Comparison of ENCODE assay signal across 13 cellular contexts in the genomic region with DNA sequence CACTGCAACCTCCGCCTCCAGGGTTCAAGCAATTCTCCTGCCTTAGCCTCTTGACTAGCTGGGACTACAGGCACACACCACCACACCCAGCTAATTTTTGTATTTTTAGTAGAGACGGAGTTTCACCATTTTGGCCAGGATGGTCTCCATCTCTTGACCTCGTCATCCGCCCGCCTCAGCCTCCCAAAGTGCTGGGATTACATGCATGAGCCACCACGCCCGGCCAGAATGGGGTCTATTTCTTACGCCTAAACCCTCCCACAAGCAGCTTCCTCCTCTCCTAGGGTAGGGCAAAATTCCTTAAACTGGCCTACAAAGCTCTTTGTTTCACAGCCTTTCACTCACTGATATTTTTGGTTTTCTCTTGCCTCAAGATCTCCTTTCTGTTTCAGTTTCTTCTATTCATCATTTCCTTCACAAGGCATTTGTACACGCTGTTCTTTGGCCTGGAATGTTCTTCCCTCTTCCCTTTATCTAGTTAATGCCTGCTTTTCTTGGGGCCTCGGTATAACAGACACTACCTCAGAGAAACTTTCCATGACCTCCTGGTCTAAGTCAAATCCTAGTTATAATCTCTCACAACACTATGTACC. TPM values are rescaled to one million over a fixed set of nuclear protein-coding genes. Genes with fewer than 3 reads are reported as not detected.
DNase-seq lines count a peak whose midpoint lies in the region; ATAC-seq, FAIRE-seq and TF ChIP-seq lines count a peak whose summit lies in the region.
"Had no signal": no experiment of that assay in that cellular context is flagged by ENCODE, and none has a peak within 500 bp of the region (broad histone marks: within the 10 kb centered on the region; RNA-seq: fewer than 3 reads in every experiment).

No MANE protein-coding gene starts in this region.

- peak overlapping the region; percentile 54 for H2AFZ ChIP-seq in GM12878 (ENCODE audit: control insufficient read depth, low read depth, low read length)

- H3K4me3 ChIP-seq in GM12878 (peak overlapping the region; percentile 48; the same call in 1 of the 2 replicates), right lobe of liver (no peak overlapping the region), thoracic aorta (peak overlapping the region; percentile 48)
- H3K4me3 ChIP-seq: cardiac muscle cell had no signal

- peak overlapping the region; percentile 22; the same call in 1 of the 2 replicates for H3K9ac ChIP-seq in GM12878 (ENCODE audit: control insufficient read depth, insufficient read depth, low read length)

- no peaks in the 10 kb centered on the region for H3K27me3 Mint-ChIP-seq in activated CD4-positive, alpha-beta T cell treated with anti-CD3 and anti-CD28 coated beads, Interleukin-2, amount 10 ng/mL, durations not matched to agents 24 days and 14 days
- no peaks in the 10 kb centered on the region for H3K27me3 Mint-ChIP-seq in CD4-positive, alpha-beta T cell

- no TSS peak for BruUV-seq in GM12878 (replicated peaks; lab: Mats Ljungman, UMichigan)

- peaks cover 6% of the 10 kb centered on the region; the same call in 1 of the 2 replicates for H3K4me1 ChIP-seq in GM12878 (ENCODE audit: control insufficient read depth, insufficient read depth, low read length)
- no peaks in the 10 kb centered on the region for H3K4me1 ChIP-seq in right lobe of liver
- H3K4me1 ChIP-seq in thoracic aorta (ENCODE audit: control insufficient read depth in 1 of 2, low read depth in 2 of 2), result peaks cover 15 to 26% of the 10 kb centered on the region in 2 donors

- peak overlapping the region; percentile 76 for H3K27ac Mint-ChIP-seq in activated CD4-positive, alpha-beta T cell treated with anti-CD3 and anti-CD28 coated beads, Interleukin-2, amount 10 ng/mL, durations not matched to agents 24 days and 14 days
- no peak overlapping the region for H3K27ac Mint-ChIP-seq in CD4-positive, alpha-beta T cell

- peaks cover 21% of the 10 kb centered on the region for H3K4me1 Mint-ChIP-seq in activated CD4-positive, alpha-beta T cell treated with anti-CD3 and anti-CD28 coated beads, Interleukin-2, amount 10 ng/mL, durations not matched to agents 24 days and 14 days
- no peaks in the 10 kb centered on the region for H3K4me1 Mint-ChIP-seq in CD4-positive, alpha-beta T cell (ENCODE audit: low read depth)

- intact Hi-C loops in activated CD4-positive, alpha-beta T cell treated with anti-CD3 and anti-CD28 coated beads, Interleukin-2, amount 10 ng/mL, durations not matched to agents 24 days and 14 days (cut with micrococcal nuclease), result loop anchor here (2.0 kb wide), 1 partner anchor 17 kb away; no protein-coding TSS in a partner anchor
- intact Hi-C loops in GM12878 (cut with micrococcal nuclease; ENCODE audit: unreplicated experiment) (no loop called here), right lobe of liver (cut with DNase I) (no loop called here)
- intact Hi-C loops in CD4-positive, alpha-beta T cell (cut with DNase I, micrococcal nuclease), result no loop called here

- in situ Hi-C loops in GM12878 (cut with MboI), result no loop called here

- TF ChIP-seq RAD21 in GM12878 (IDR thresholded peaks at IDR 0.05; ENCODE audit: insufficient read depth, low read depth, low read length), result no peak

- peak; percentile 61 for DNase-seq in activated CD4-positive, alpha-beta T cell treated with anti-CD3 and anti-CD28 coated beads, Interleukin-2, amount 10 ng/mL, durations not matched to agents 24 days and 14 days
- DNase-seq in activated CD4-positive, alpha-beta T cell treated with anti-CD3 and anti-CD28 coated beads, Interleukin-2, amount 50 U/mL, for 1 hour, result no peak
- DNase-seq in GM12878 (ENCODE audit: low read depth, low spot score), result no peak
- DNase-seq in right lobe of liver, result no peak
- no peak for DNase-seq in thoracic aorta (ENCODE audit: low spot score)
- DNase-seq in CD4-positive, alpha-beta T cell, result no peak
- no peak for DNase-seq in putamen (ENCODE audit: low spot score)
- no peak for DNase-seq in HuH-7 (ENCODE audit: low spot score)
- DNase-seq: activated CD8-positive, alpha-beta memory T cell treated with anti-CD3 and anti-CD28 coated beads, Interleukin-2, amount 50 U/mL, for 48 hours; foreskin melanocyte; H9; SW 1271 had no signal

- H3K27me3 ChIP-seq in GM12878 (replicated peaks in 1 of 2; ENCODE audit: control insufficient read depth in 2 of 2, insufficient read depth in 2 of 2, low read length in 1 of 2) (no peaks in the 10 kb centered on the region), right lobe of liver (no peaks in the 10 kb centered on the region), thoracic aorta (replicated peaks; ENCODE audit: insufficient read depth) (no peaks in the 10 kb centered on the region)
- no peaks in the 10 kb centered on the region for H3K27me3 ChIP-seq in CD4-positive, alpha-beta T cell (ENCODE audit: control insufficient read depth, insufficient read depth, low read length)
- H3K27me3 ChIP-seq: cardiac muscle cell had no signal

- H3K36me3 ChIP-seq in GM12878 (ENCODE audit: control insufficient read depth in 2 of 2, insufficient read depth in 2 of 2, low read length in 1 of 2) (no peaks in the 10 kb centered on the region), right lobe of liver (no peaks in the 10 kb centered on the region), thoracic aorta (no peaks in the 10 kb centered on the region)
- H3K36me3 ChIP-seq: cardiac muscle cell had no signal

- SMC1A ChIA-PET in GM12878 (lab: Charles Lee; ENCODE audit: uncharacterized antibody, unreplicated experiment), result interaction anchor here (0.9 to 4.2 kb wide), 9 partner anchors 10 to 195 kb away, joined by 3 to 19 read pairs (median 4); no protein-coding TSS in a partner anchor

- CTCF ChIA-PET in GM12878 (lab: Yijun Ruan, JAX), result interaction anchor here (0.6 kb wide), 1 partner anchor 34 kb away, joined by 4 read pairs; no protein-coding TSS in a partner anchor
- CTCF ChIA-PET in CD4-positive, alpha-beta T cell (lab: Charles Lee), result no interaction called here

- TF ChIP-seq POLR2A in GM12878 (IDR thresholded peaks at IDR 0.05; ENCODE audit: low read depth, low read length) (no peak), right lobe of liver (IDR thresholded peaks at IDR 0.05) (no peak)

- peak overlapping the region; percentile 45 for H3K27ac ChIP-seq in GM12878 (ENCODE audit: control insufficient read depth, insufficient read depth)
- peak overlapping the region; percentile 41 to 51 (median 42) for H3K27ac ChIP-seq in right lobe of liver
- H3K27ac ChIP-seq in thoracic aorta, result peak overlapping the region; percentile 66 to 73
- no peak overlapping the region for H3K27ac ChIP-seq in CD4-positive, alpha-beta T cell (ENCODE audit: low read depth, low read length)
- H3K27ac ChIP-seq: cardiac muscle cell had no signal

- peak overlapping the region; percentile 55 for H3K4me3 Mint-ChIP-seq in activated CD4-positive, alpha-beta T cell treated with anti-CD3 and anti-CD28 coated beads, Interleukin-2, amount 10 ng/mL, durations not matched to agents 24 days and 14 days
- H3K4me3 Mint-ChIP-seq in CD4-positive, alpha-beta T cell, result no peak overlapping the region
- H3K4me3 Mint-ChIP-seq: H9 had no signal

- peak overlapping the region; percentile 85 for H3K4me2 ChIP-seq in GM12878 (ENCODE audit: control insufficient read depth, insufficient read depth)

- TF ChIP-seq EP300 in GM12878 (IDR thresholded peaks at IDR 0.05; ENCODE audit: borderline replicate concordance in 1 of 2, control insufficient read depth in 1 of 2, low read depth in 2 of 2, low read length in 2 of 2), result no peak

- H3K9me3 Mint-ChIP-seq in activated CD4-positive, alpha-beta T cell treated with anti-CD3 and anti-CD28 coated beads, Interleukin-2, amount 10 ng/mL, durations not matched to agents 24 days and 14 days, result no peaks in the 10 kb centered on the region
- H3K9me3 Mint-ChIP-seq in CD4-positive, alpha-beta T cell, result no peaks in the 10 kb centered on the region
- H3K9me3 Mint-ChIP-seq: H9 had no signal

- TF ChIP-seq CTCF in GM12878 (IDR thresholded peaks at IDR 0.05 in 2 of 3, conservative IDR thresholded peaks at IDR 0.05 in 1 of 3; ENCODE audit: control insufficient read depth in 2 of 3, extremely low read depth in 1 of 3, insufficient read depth in 1 of 3, low read depth in 3 of 3, low read length in 3 of 3) (no peak), right lobe of liver (IDR thresholded peaks at IDR 0.05) (no peak), thoracic aorta (IDR thresholded peaks at IDR 0.05) (no peak)
- TF ChIP-seq CTCF in CD4-positive, alpha-beta T cell (IDR thresholded peaks at IDR 0.05), result no peak

- peaks cover 11% of the 10 kb centered on the region for H3K36me3 Mint-ChIP-seq in activated CD4-positive, alpha-beta T cell treated with anti-CD3 and anti-CD28 coated beads, Interleukin-2, amount 10 ng/mL, durations not matched to agents 24 days and 14 days (ENCODE audit: low read depth)
- H3K36me3 Mint-ChIP-seq in CD4-positive, alpha-beta T cell (ENCODE audit: low read depth), result no peaks in the 10 kb centered on the region

- peak; percentile 83 for ATAC-seq in GM12878
- ATAC-seq in right lobe of liver, result peak; percentile 40 to 72 (median 70)
- ATAC-seq in thoracic aorta (ENCODE audit: insufficient number of reproducible peaks, low FRiP score, low read depth), result peak; percentile 54
- ATAC-seq in CD4-positive, alpha-beta T cell (ENCODE audit: poor library complexity), result no peak

- no peaks in the 10 kb centered on the region for H4K20me1 ChIP-seq in GM12878 (ENCODE audit: control insufficient read depth, insufficient read depth)

- RAD21 ChIA-PET in GM12878 (lab: Charles Lee; ENCODE audit: unreplicated experiment), result interaction anchor here (1.2 kb wide), 1 partner anchor 53 kb away, joined by 4 read pairs; no protein-coding TSS in a partner anchor

- no peaks in the 10 kb centered on the region; the same call in none of the 2 replicates for H3K79me2 ChIP-seq in GM12878 (ENCODE audit: control insufficient read depth, insufficient read depth, low read length)

- no peaks in the 10 kb centered on the region for H3K9me3 ChIP-seq in GM12878 (replicated peaks; ENCODE audit: control insufficient read depth, insufficient read depth, low read length)
- H3K9me3 ChIP-seq in right lobe of liver, result no peaks in the 10 kb centered on the region
- H3K9me3 ChIP-seq in thoracic aorta, result no peaks in the 10 kb centered on the region
- H3K9me3 ChIP-seq in CD4-positive, alpha-beta T cell (ENCODE audit: control insufficient read depth, low read length), result no peaks in the 10 kb centered on the region

- POLR2A ChIA-PET in GM12878 (lab: Charles Lee), result interaction anchor here (0.9 to 1.3 kb wide), 4 partner anchors 18 to 127 kb away, joined by 3 to 4 read pairs (median 3); no protein-coding TSS in a partner anchor
- POLR2A ChIA-PET in CD4-positive, alpha-beta T cell (lab: Charles Lee), result no interaction called here

- FAIRE-seq in GM12878 (lab: Jason Lieb, UNC), result no peak

- 82% methylated on average over 9 of the region's 10 CpGs for WGBS in GM12878 (ENCODE audit: insufficient coverage, insufficient replicate concordance, low lambda C conversion rate, missing lambda C conversion rate)
- whole genome bisulfite sequencing in right lobe of liver (ENCODE audit: insufficient coverage, low coverage, low lambda C conversion rate, missing lambda C conversion rate), result 68% methylated on average over 7 of the region's 10 CpGs

RNA-seq across cellular contexts. Expression of gene CPEB3, which starts 6.7 kb away (rescaled TPM):
- 2.2 and 2.5 TPM in 2 replicates for total RNA-seq in activated CD4-positive, alpha-beta T cell treated with anti-CD3 and anti-CD28 coated beads, Interleukin-2, amount 10 ng/mL, durations not matched to agents 24 days and 14 days
- 16.5 and 18.0 TPM in 2 replicates for total RNA-seq in GM12878 (2013; cell fraction: nucleolus; rRNA removed)
- total RNA-seq in GM12878 (2014; rRNA removed) (1.2 and 1.3 TPM in 2 replicates), GM12878 (2014; rRNA removed; fragmentation: Illumina TruSeq; extraction: Trizol) (1.3 TPM in 2 replicates), GM12878 (2021) (1.7 and 2.3 TPM in 2 replicates), right lobe of liver (10 to 100 TPM in 3 of 6 experiments, 1 to 10 TPM in 3; 5.7 to 46.5 (median 8.7) TPM), thoracic aorta (10 to 100 TPM in 1 of 2 donors, 1 to 10 TPM in 1; 6.8 to 12.2 TPM)
- polyA plus RNA-seq in GM12878 (2011; ENCODE audit: low read depth), result 0.52 TPM
- polyA plus RNA-seq in GM12878 (2011; rRNA removed) (1.9 and 2.3 TPM in 2 replicates), GM12878 (2014; fragmentation: Illumina TruSeq; extraction: Trizol) (1.1 and 1.2 TPM in 2 replicates), GM12878 (2014; fragmentation: Nextera tagmentation; extraction: Ambion mirVana) (under 1 TPM; 0.50 to 0.53 TPM), GM12878 (2014; rRNA removed) (0.90 and 1.4 TPM in 2 replicates), GM12878 (2016; fragmentation: Nextera tagmentation; extraction: Ambion mirVana) (1 to 10 TPM in 1 of 2 experiments, under 1 TPM in 1; 0.66 to 1.5 TPM)
- polyA plus RNA-seq in GM12878 (2011; cell fraction: cytosol; rRNA removed), result 0.72 and 1.1 TPM in 2 replicates
- 2.3 and 3.1 TPM in 2 replicates for polyA plus RNA-seq in GM12878 (2011; cell fraction: nucleus; rRNA removed)
- polyA plus RNA-seq in GM12878 (2012), result 1.1 and 1.4 TPM in 2 replicates
- 3.1 and 3.2 TPM in 2 replicates for polyA minus RNA-seq in GM12878 (2011; rRNA and poly(A)+ RNA removed)
- 1.6 and 1.9 TPM in 2 replicates for polyA minus RNA-seq in GM12878 (2011; cell fraction: cytosol; rRNA and poly(A)+ RNA removed)
- 3.9 and 8.7 TPM in 2 replicates for polyA minus RNA-seq in GM12878 (2011; cell fraction: nucleus; rRNA and poly(A)+ RNA removed)
- total RNA-seq in CD4-positive, alpha-beta T cell, result 1 to 10 TPM; 1.2 to 1.3 TPM

RNA-seq across cellular contexts. Expression of gene MARCHF5, which starts 6.8 kb away (rescaled TPM):
- total RNA-seq in activated CD4-positive, alpha-beta T cell treated with anti-CD3 and anti-CD28 coated beads, Interleukin-2, amount 10 ng/mL, durations not matched to agents 24 days and 14 days, result 22.0 and 24.7 TPM in 2 replicates
- 41.9 and 44.3 TPM in 2 replicates for total RNA-seq in GM12878 (2013; cell fraction: nucleolus; rRNA removed)
- total RNA-seq in GM12878 (2014; rRNA removed) (7.5 and 11.0 TPM in 2 replicates), GM12878 (2014; rRNA removed; fragmentation: Illumina TruSeq; extraction: Trizol) (12.2 and 12.6 TPM in 2 replicates), GM12878 (2021) (30.7 and 33.7 TPM in 2 replicates), right lobe of liver (10 to 100 TPM; 14.6 to 26.5 (median 23.8) TPM), thoracic aorta (10 to 100 TPM; 19.6 to 29.1 TPM)
- 20.5 TPM for polyA plus RNA-seq in GM12878 (2011; ENCODE audit: low read depth)
- polyA plus RNA-seq in GM12878 (2011; rRNA removed) (40.0 and 55.3 TPM in 2 replicates), GM12878 (2014; fragmentation: Illumina TruSeq; extraction: Trizol) (22.3 and 30.7 TPM in 2 replicates), GM12878 (2014; fragmentation: Nextera tagmentation; extraction: Ambion mirVana) (1 to 10 TPM; 4.8 to 5.8 TPM), GM12878 (2014; rRNA removed) (12.5 and 15.6 TPM in 2 replicates), GM12878 (2016; fragmentation: Nextera tagmentation; extraction: Ambion mirVana) (10 to 100 TPM; 44.9 to 46.8 TPM)
- polyA plus RNA-seq in GM12878 (2011; cell fraction: cytosol; rRNA removed), result 14.4 and 20.5 TPM in 2 replicates
- 28.2 and 38.1 TPM in 2 replicates for polyA plus RNA-seq in GM12878 (2011; cell fraction: nucleus; rRNA removed)
- polyA plus RNA-seq in GM12878 (2012), result 16.0 and 22.5 TPM in 2 replicates
- polyA minus RNA-seq in GM12878 (2011; rRNA and poly(A)+ RNA removed), result 15.9 and 18.6 TPM in 2 replicates
- polyA minus RNA-seq in GM12878 (2011; cell fraction: cytosol; rRNA and poly(A)+ RNA removed), result 6.9 and 10.7 TPM in 2 replicates
- polyA minus RNA-seq in GM12878 (2011; cell fraction: nucleus; rRNA and poly(A)+ RNA removed), result 9.1 and 14.2 TPM in 2 replicates
- total RNA-seq in CD4-positive, alpha-beta T cell, result 10 to 100 TPM; 33.5 to 36.1 TPM

Comparison
In these comparisons a context has a peak if more than half of its experiments do, and no peak if none do; other contexts are left out.
1. H3K4me3 ChIP-seq: peak in GM12878 (single experiment) and thoracic aorta (single experiment); none in right lobe of liver (0 of 3).